In the genomic region with DNA sequence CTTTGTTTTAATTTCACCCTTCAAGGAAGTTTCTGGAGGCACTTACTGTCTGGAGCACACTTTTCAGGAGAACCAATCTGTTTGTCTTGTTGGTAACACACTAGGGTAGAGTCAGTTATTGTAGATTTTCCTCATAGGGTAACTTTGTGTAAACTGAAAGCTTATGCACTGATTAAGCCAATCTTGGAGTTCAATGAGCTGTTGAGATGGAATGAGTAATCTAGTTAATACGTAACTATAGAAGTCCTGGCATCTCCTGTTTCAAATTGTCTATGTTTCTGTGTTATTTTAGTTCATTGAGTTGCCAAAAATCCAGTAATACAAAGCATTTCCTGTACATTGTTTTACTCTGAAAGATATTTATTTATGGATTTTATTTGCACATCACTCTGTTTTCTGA, we compare ENCODE assay signal across 1 cellular context.
TF ChIP-seq lines count a peak whose summit lies in the region.

No MANE protein-coding gene starts in this region.

TF ChIP-seq in H1, 55 proteins besides CTCF, POLR2A, EP300 and RAD21:
- TF ChIP-seq GTF2F1 (IDR thresholded peaks at IDR 0.05; ENCODE audit: borderline replicate concordance, low read depth, low read length) (no peak), SP4 (IDR thresholded peaks at IDR 0.05; ENCODE audit: low read length) (no peak), EZH2 (IDR thresholded peaks at IDR 0.05; ENCODE audit: low read depth, low read length, severe bottlenecking) (no peak), SAP30 (IDR thresholded peaks at IDR 0.05; ENCODE audit: insufficient read depth, insufficient replicate concordance, low read length) (no peak), ASH2L (IDR thresholded peaks at IDR 0.05; ENCODE audit: low read length) (no peak), RBBP5 (IDR thresholded peaks at IDR 0.05; ENCODE audit: borderline replicate concordance, low read depth, low read length) (no peak), PHF8 (conservative IDR thresholded peaks at IDR 0.05; ENCODE audit: low read depth, low read length) (no peak), CREB1 (IDR thresholded peaks at IDR 0.05) (no peak), NRF1 (IDR thresholded peaks at IDR 0.05; ENCODE audit: low read depth, low read length) (no peak), JUND (IDR thresholded peaks at IDR 0.05; ENCODE audit: low read length) (no peak), ZNF274 (IDR thresholded peaks at IDR 0.05; ENCODE audit: borderline replicate concordance, extremely low read depth, low read length) (no peak)
- TF ChIP-seq, protein P1, sequence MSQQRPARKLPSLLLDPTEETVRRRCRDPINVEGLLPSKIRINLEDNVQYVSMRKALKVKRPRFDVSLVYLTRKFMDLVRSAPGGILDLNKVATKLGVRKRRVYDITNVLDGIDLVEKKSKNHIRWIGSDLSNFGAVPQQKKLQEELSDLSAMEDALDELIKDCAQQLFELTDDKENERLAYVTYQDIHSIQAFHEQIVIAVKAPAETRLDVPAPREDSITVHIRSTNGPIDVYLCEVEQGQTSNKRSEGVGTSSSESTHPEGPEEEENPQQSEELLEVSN (IDR thresholded peaks at IDR 0.05) = no peak
